ENCODE assay signal across 9 cellular contexts in genomic region chr17:36849871-36850348, GRCh38.
DNase-seq lines count a peak whose midpoint lies in the region; ATAC-seq and TF ChIP-seq lines count a peak whose summit lies in the region.
"Had no signal": no experiment of that assay in that cellular context is flagged by ENCODE, and none has a peak within 500 bp of the region (broad histone marks: within the 10 kb centered on the region; RNA-seq: fewer than 3 reads in every experiment).

No MANE protein-coding gene starts in this region.

- H3K9ac ChIP-seq in PC-3 (ENCODE audit: low read length): peak overlapping the region; percentile 20; the same call in 1 of the 2 replicates

- H3K9me3 ChIP-seq in PC-3 (ENCODE audit: low read length): no peaks in the 10 kb centered on the region

- TF ChIP-seq CTCF in GM13976 (IDR thresholded peaks at IDR 0.05; ENCODE audit: borderline replicate concordance, control extremely low read depth, extremely low read depth, insufficient read depth, missing control alignments) (no peak), PC-3 (conservative IDR thresholded peaks at IDR 0.05; ENCODE audit: low read depth, low read length) (no peak; the same call in 1 of the 2 replicates), chondrocyte (IDR thresholded peaks at IDR 0.05) (peak; percentile 50)

- CTCF ChIA-PET in PC-3 (lab: Charles Lee): no interaction called here

- no peaks in the 10 kb centered on the region for H3K9me3 Mint-ChIP-seq in chondrocyte (ENCODE audit: low read depth)
- H3K9me3 Mint-ChIP-seq: IgD-negative memory B cell had no signal

- H3K4me3 Mint-ChIP-seq in chondrocyte (ENCODE audit: unreplicated experiment): no peak overlapping the region
- H3K4me3 Mint-ChIP-seq: IgD-negative memory B cell had no signal

- no peaks in the 10 kb centered on the region for H3K27me3 ChIP-seq in PC-3 (ENCODE audit: low read length)

- no peaks in the 10 kb centered on the region for H3F3A ChIP-seq in PC-3 (ENCODE audit: low read length, unreplicated experiment)

- no TSS peak for BruUV-seq in PC-3 (replicated peaks; lab: Mats Ljungman, UMichigan)

- H3K27ac Mint-ChIP-seq in chondrocyte (ENCODE audit: unreplicated experiment): peak overlapping the region; percentile 82
- H3K27ac Mint-ChIP-seq: IgD-negative memory B cell had no signal

- ATAC-seq in PC-3 (peak; percentile 31), GM19463 (IDR thresholded peaks at IDR 0.05; ENCODE audit: unreplicated experiment) (no peak), HG03342 (IDR thresholded peaks at IDR 0.05; ENCODE audit: unreplicated experiment) (no peak)

- no peak overlapping the region for H3K4me3 ChIP-seq in PC-3 (ENCODE audit: low read length)

- DNase-seq in GM13976 (ENCODE audit: low spot score) (peak; percentile 56), PC-3 (peak; percentile 25), chondrocyte (ENCODE audit: low spot score) (no peak), COR-L47 (lab: John Stamatoyannopoulos, UW) (no peak), globus pallidus (ENCODE audit: low spot score) (no peak)
- peak; percentile 68 for DNase-seq in stimulated activated CD4-positive, alpha-beta T cell treated with anti-CD3 and anti-CD28 coated beads, Interleukin-1b, Interleukin-23, amount 100 ng/mL, for 48 hours

- intact Hi-C loops in PC-3 (cut with micrococcal nuclease): loop anchor here (2.0 kb wide), 1 partner anchor 71 kb away; no protein-coding TSS in a partner anchor

- peaks cover 23% of the 10 kb centered on the region for H3K4me1 Mint-ChIP-seq in chondrocyte (ENCODE audit: low read depth)
- H3K4me1 Mint-ChIP-seq: IgD-negative memory B cell had no signal

- H3K9me2 ChIP-seq in PC-3 (replicated peaks; ENCODE audit: low read length): no peaks in the 10 kb centered on the region

- peaks cover 22% of the 10 kb centered on the region for H3K4me1 ChIP-seq in PC-3 (ENCODE audit: insufficient read depth, low read length)

- 0 out of 2 replicates have a peak overlapping the region, but pooled peaks have one; percentile 18 for H3K4me2 ChIP-seq in PC-3 (ENCODE audit: low read length)

- peak overlapping the region; percentile 64 for H3K27ac ChIP-seq in PC-3 (ENCODE audit: low read length)

- peaks cover 3% of the 10 kb centered on the region for H3K27me3 Mint-ChIP-seq in chondrocyte (ENCODE audit: low read depth)

- no peaks in the 10 kb centered on the region for H3K36me3 Mint-ChIP-seq in chondrocyte (ENCODE audit: low read depth)
- H3K36me3 Mint-ChIP-seq: IgD-negative memory B cell had no signal

- POLR2A ChIA-PET in PC-3 (lab: Charles Lee; ENCODE audit: unreplicated experiment): interaction anchor here (0.6 kb wide), 1 partner anchor 310 kb away, joined by 3 read pairs; no protein-coding TSS in a partner anchor

- no peaks in the 10 kb centered on the region for H4K20me1 ChIP-seq in PC-3 (ENCODE audit: low read length)

- in situ Hi-C loops in GM13976 (cut with MboI; ENCODE audit: low sequenced_read_pairs, unreplicated experiment): no loop called here

- H2AFZ ChIP-seq in PC-3 (ENCODE audit: low read length): no peak overlapping the region

- H3K36me3 ChIP-seq in PC-3 (ENCODE audit: low read depth, low read length): no peaks in the 10 kb centered on the region

- H3K79me2 ChIP-seq in PC-3 (ENCODE audit: low read length): no peaks in the 10 kb centered on the region

Comparison
In these comparisons a context has a peak if more than half of its experiments do, and no peak if none do; other contexts are left out.
1. DNase-seq: peak in GM13976 (single experiment), PC-3 (single experiment) and stimulated activated CD4-positive, alpha-beta T cell treated with anti-CD3 and anti-CD28 coated beads, Interleukin-1b, Interleukin-23, amount 100 ng/mL, for 48 hours (single experiment); none in chondrocyte (single experiment), COR-L47 (single experiment) and globus pallidus (single experiment).